8 cellular contexts compared by ENCODE assay signal in the genomic region with DNA sequence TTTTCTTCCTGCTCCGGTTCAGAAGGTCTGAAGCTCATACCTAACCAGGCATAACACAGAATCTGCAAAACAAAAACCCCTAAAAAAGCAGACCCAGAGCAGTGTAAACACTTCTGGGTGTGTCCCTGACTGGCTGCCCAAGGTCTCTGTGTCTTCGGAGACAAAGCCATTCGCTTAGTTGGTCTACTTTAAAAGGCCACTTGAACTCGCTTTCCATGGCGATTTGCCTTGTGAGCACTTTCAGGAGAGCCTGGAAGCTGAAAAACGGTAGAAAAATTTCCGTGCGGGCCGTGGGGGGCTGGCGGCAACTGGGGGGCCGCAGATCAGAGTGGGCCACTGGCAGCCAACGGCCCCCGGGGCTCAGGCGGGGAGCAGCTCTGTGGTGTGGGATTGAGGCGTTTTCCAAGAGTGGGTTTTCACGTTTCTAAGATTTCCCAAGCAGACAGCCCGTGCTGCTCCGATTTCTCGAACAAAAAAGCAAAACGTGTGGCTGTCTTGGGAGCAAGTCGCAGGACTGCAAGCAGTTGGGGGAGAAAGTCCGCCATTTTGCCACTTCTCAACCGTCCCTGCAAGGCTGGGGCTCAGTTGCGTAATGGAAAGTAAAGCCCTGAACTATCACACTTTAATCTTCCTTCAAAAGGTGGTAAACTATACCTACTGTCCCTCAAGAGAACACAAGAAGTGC. TPM values are rescaled to one million over a fixed set of nuclear protein-coding genes. Genes with fewer than 3 reads are reported as not detected.
DNase-seq lines count a peak whose midpoint lies in the region; ATAC-seq and TF ChIP-seq lines count a peak whose summit lies in the region.

No MANE protein-coding gene starts in this region.

- H3K9me3 Mint-ChIP-seq in activated naive CD4-positive, alpha-beta T cell treated with anti-CD3 and anti-CD28 coated beads for 36 hours: no peaks in the 10 kb centered on the region

- peaks cover 31% of the 10 kb centered on the region for H3K4me1 Mint-ChIP-seq in activated naive CD4-positive, alpha-beta T cell treated with anti-CD3 and anti-CD28 coated beads for 36 hours (ENCODE audit: low read depth)

- intact Hi-C loops in Panc1 (cut with micrococcal nuclease; ENCODE audit: unreplicated experiment) (no loop called here), gastrocnemius medialis (cut with DNase I; ENCODE audit: low total_unique reads) (no loop called here)
- intact Hi-C loops in activated naive CD4-positive, alpha-beta T cell treated with anti-CD3 and anti-CD28 coated beads for 36 hours (cut with micrococcal nuclease): loop anchor here (5.0 to 10.0 kb wide), 2 partner anchors 633 to 721 kb away; a partner anchor contains a TSS

- DNase-seq in AG04450 (ENCODE audit: low read depth, low spot score): no peak
- DNase-seq in H7: no peak
- DNase-seq in Panc1 (ENCODE audit: low read depth, low spot score): no peak
- DNase-seq in activated naive CD4-positive, alpha-beta T cell treated with anti-CD3 and anti-CD28 coated beads for 36 hours: peak; percentile 78
- DNase-seq in right atrium auricular region (ENCODE audit: low spot score): peak; percentile 68
- peak in 1 of 2 donors; percentile 58 for DNase-seq in gastrocnemius medialis

- CTCF ChIA-PET in AG04450 (lab: Charles Lee): interaction anchor here (0.8 to 4.5 kb wide), 8 partner anchors 9 to 82 kb away, joined by 3 to 18 read pairs (median 6); no protein-coding TSS in a partner anchor
- CTCF ChIA-PET in Panc1 (lab: Charles Lee): interaction anchor here (0.6 to 1.4 kb wide), 5 partner anchors 10 to 32 kb away, joined by 3 to 6 read pairs (median 4); no protein-coding TSS in a partner anchor
- CTCF ChIA-PET in activated naive CD4-positive, alpha-beta T cell treated with anti-CD3 and anti-CD28 coated beads for 36 hours (lab: Charles Lee): interaction anchor here (0.8 to 17.7 kb wide), 8 partner anchors 10 to 78 kb away, joined by 3 to 359 read pairs (median 6); a partner anchor contains a TSS

- H3K9me3 ChIP-seq in AG04450 (ENCODE audit: control insufficient read depth, insufficient read depth, low read length): no peaks in the 10 kb centered on the region; the same call in 1 of the 2 replicates
- H3K9me3 ChIP-seq in Panc1 (ENCODE audit: control insufficient read depth, insufficient read depth, low read depth, low read length): no peaks in the 10 kb centered on the region
- no peaks in the 10 kb centered on the region for H3K9me3 ChIP-seq in right atrium auricular region
- H3K9me3 ChIP-seq in gastrocnemius medialis: no peaks in the 10 kb centered on the region

- in situ Hi-C loops in Panc1 (cut with HindIII; ENCODE audit: low pct_unique_long_range_greater_than_20kb, low sequenced_read_pairs): loop anchor here (5.0 kb wide), 1 partner anchor 76 kb away; a partner anchor contains a TSS
- in situ Hi-C loops in gastrocnemius medialis (cut with MboI; ENCODE audit: low sequenced_read_pairs in 4 of 4): no loop called here

- H3K4me3 Mint-ChIP-seq in activated naive CD4-positive, alpha-beta T cell treated with anti-CD3 and anti-CD28 coated beads for 36 hours: no peak overlapping the region

- BruUV-seq in Panc1 (replicated peaks; lab: Mats Ljungman, UMichigan): no TSS peak

- no peaks in the 10 kb centered on the region for H3K27me3 ChIP-seq in AG04450 (ENCODE audit: control insufficient read depth, insufficient read depth, low read length)
- no peaks in the 10 kb centered on the region for H3K27me3 ChIP-seq in H7 (ENCODE audit: control insufficient read depth, insufficient read depth, low read length)
- H3K27me3 ChIP-seq in Panc1 (ENCODE audit: control insufficient read depth, insufficient read depth, low read length): no peaks in the 10 kb centered on the region
- no peaks in the 10 kb centered on the region for H3K27me3 ChIP-seq in right atrium auricular region
- no peaks in the 10 kb centered on the region for H3K27me3 ChIP-seq in gastrocnemius medialis

- H3K36me3 Mint-ChIP-seq in activated naive CD4-positive, alpha-beta T cell treated with anti-CD3 and anti-CD28 coated beads for 36 hours (ENCODE audit: low read depth): peaks cover 3% of the 10 kb centered on the region

- TF ChIP-seq CTCF in AG04450 (IDR thresholded peaks at IDR 0.05; ENCODE audit: low read depth, low read length): no peak
- no peak for TF ChIP-seq CTCF in Panc1 (IDR thresholded peaks at IDR 0.05)
- no peak for TF ChIP-seq CTCF in right atrium auricular region (IDR thresholded peaks at IDR 0.05)
- TF ChIP-seq CTCF in gastrocnemius medialis (IDR thresholded peaks at IDR 0.05 in 4 of 5, conservative IDR thresholded peaks at IDR 0.05 in 1 of 5): no peak

- H3K36me3 ChIP-seq in H7 (replicated peaks; ENCODE audit: control insufficient read depth, insufficient read depth, low read length): peaks cover 25% of the 10 kb centered on the region
- H3K36me3 ChIP-seq in Panc1 (ENCODE audit: control insufficient read depth, insufficient read depth, low read length): peaks cover 37% of the 10 kb centered on the region
- peaks cover 30% of the 10 kb centered on the region for H3K36me3 ChIP-seq in right atrium auricular region
- peaks cover 9 to 34% of the 10 kb centered on the region in 2 donors for H3K36me3 ChIP-seq in gastrocnemius medialis

- H3K4me3 ChIP-seq in AG04450 (ENCODE audit: low read depth, low read length) (peak overlapping the region; percentile 97), H7 (ENCODE audit: insufficient read depth, low read depth, low read length) (peak overlapping the region; percentile 79), Panc1 (ENCODE audit: low read depth in 2 of 2, low read length in 2 of 2) (peak overlapping the region; percentile 78 to 99), right atrium auricular region (peak overlapping the region; percentile 75 to 79), gastrocnemius medialis (peak overlapping the region; percentile 81 to 93 (median 91))

- peak overlapping the region; percentile 98 for H3K27ac ChIP-seq in AG04450 (ENCODE audit: low read depth, low read length)
- peak overlapping the region; percentile 100 for H3K27ac ChIP-seq in Panc1 (ENCODE audit: low read length)
- peak overlapping the region; percentile 97 to 100 for H3K27ac ChIP-seq in right atrium auricular region
- H3K27ac ChIP-seq in gastrocnemius medialis: peak overlapping the region; percentile 91 to 99 (median 94)

- no peak for ATAC-seq in Panc1
- peak; percentile 21 to 22 for ATAC-seq in gastrocnemius medialis
- ATAC-seq in HG03354 (IDR thresholded peaks at IDR 0.05; ENCODE audit: poor library complexity, severe bottlenecking, unreplicated experiment): no peak
- no peak for ATAC-seq in GM21447 (IDR thresholded peaks at IDR 0.05; ENCODE audit: unreplicated experiment)

- no peak for TF ChIP-seq POLR2A in gastrocnemius medialis (IDR thresholded peaks at IDR 0.05)

- H3K27ac Mint-ChIP-seq in activated naive CD4-positive, alpha-beta T cell treated with anti-CD3 and anti-CD28 coated beads for 36 hours: no peak overlapping the region

- no peaks in the 10 kb centered on the region for H3K27me3 Mint-ChIP-seq in activated naive CD4-positive, alpha-beta T cell treated with anti-CD3 and anti-CD28 coated beads for 36 hours (ENCODE audit: low read depth)

- POLR2A ChIA-PET in AG04450 (lab: Yijun Ruan, JAX): interaction anchor here (0.6 to 21.9 kb wide), 22 partner anchors 9 to 819 kb away, joined by 3 to 999 read pairs (median 11); a partner anchor contains a TSS
- POLR2A ChIA-PET in Panc1 (lab: Charles Lee): interaction anchor here (0.6 to 15.9 kb wide), 20 partner anchors 9 to 1669 kb away, joined by 3 to 818 read pairs (median 8); a partner anchor contains a TSS

- H3K4me1 ChIP-seq in Panc1 (ENCODE audit: control insufficient read depth, insufficient read depth, low read length): peaks cover 46% of the 10 kb centered on the region
- H3K4me1 ChIP-seq in right atrium auricular region: peaks cover 0 to 40% of the 10 kb centered on the region in 2 donors
- H3K4me1 ChIP-seq in gastrocnemius medialis: peaks cover 35 to 39% of the 10 kb centered on the region in 2 donors

RNA-seq across cellular contexts. Expression of a gene that starts 0.7 kb away (rescaled TPM):
- 1,149 and 1,465 TPM in 2 replicates for polyA plus RNA-seq in AG04450 (2011; rRNA removed)
- 15,934 and 21,970 TPM in 2 replicates for polyA minus RNA-seq in AG04450 (2011; rRNA and poly(A)+ RNA removed)
- total RNA-seq in H7 (2014; rRNA removed; shearing (Covaris generic)): 456 and 1,088 TPM in 2 replicates
- total RNA-seq in Panc1 (2021; ENCODE audit: unreplicated experiment) (13,645 TPM), right atrium auricular region (1,000 to 10,000 TPM; 2,120 to 2,577 TPM), gastrocnemius medialis (1,000 to 10,000 TPM in 3 of 4 donors, 100 to 1,000 TPM in 1; 874 to 6,745 (median 1,938) TPM)
- 690 TPM for polyA plus RNA-seq in Panc1 (2012; ENCODE audit: insufficient read length)
- over 10,000 TPM; 10,460 to 10,508 TPM for total RNA-seq in activated naive CD4-positive, alpha-beta T cell treated with anti-CD3 and anti-CD28 coated beads for 36 hours

RNA-seq across cellular contexts. Expression of a gene that starts 26.7 kb away (rescaled TPM):
- 60.9 and 90.0 TPM in 2 replicates for polyA plus RNA-seq in AG04450 (2011; rRNA removed)
- polyA minus RNA-seq in AG04450 (2011; rRNA and poly(A)+ RNA removed): 55.8 and 101 TPM in 2 replicates
- 70.0 and 72.3 TPM in 2 replicates for total RNA-seq in H7 (2014; rRNA removed; shearing (Covaris generic))
- total RNA-seq in Panc1 (2021; ENCODE audit: unreplicated experiment) (117 TPM), right atrium auricular region (10 to 100 TPM; 71.8 to 89.7 TPM), gastrocnemius medialis (100 to 1,000 TPM; 120 to 162 (median 133) TPM)
- polyA plus RNA-seq in Panc1 (2012; ENCODE audit: insufficient read length): 172 TPM
- total RNA-seq in activated naive CD4-positive, alpha-beta T cell treated with anti-CD3 and anti-CD28 coated beads for 36 hours: 10 to 100 TPM; 57.9 to 58.3 TPM

RNA-seq across cellular contexts. Expression of a gene that starts 60.0 kb away (rescaled TPM):
- 25.3 and 49.2 TPM in 2 replicates for polyA plus RNA-seq in AG04450 (2011; rRNA removed)
- 17.7 and 25.7 TPM in 2 replicates for polyA minus RNA-seq in AG04450 (2011; rRNA and poly(A)+ RNA removed)
- 3.9 and 5.7 TPM in 2 replicates for total RNA-seq in H7 (2014; rRNA removed; shearing (Covaris generic))
- total RNA-seq in Panc1 (2021; ENCODE audit: unreplicated experiment) (133 TPM), right atrium auricular region (100 to 1,000 TPM; 114 to 161 TPM), gastrocnemius medialis (10 to 100 TPM; 18.5 to 56.6 (median 35.6) TPM)
- polyA plus RNA-seq in Panc1 (2012; ENCODE audit: insufficient read length): 275 TPM
- 10 to 100 TPM; 39.7 to 45.7 TPM for total RNA-seq in activated naive CD4-positive, alpha-beta T cell treated with anti-CD3 and anti-CD28 coated beads for 36 hours

Comparison
In these comparisons a context has a peak if more than half of its experiments do, and no peak if none do; other contexts are left out.
1. DNase-seq: peak in activated naive CD4-positive, alpha-beta T cell treated with anti-CD3 and anti-CD28 coated beads for 36 hours (single experiment) and right atrium auricular region (single experiment); none in AG04450 (single experiment), H7 (single experiment) and Panc1 (single experiment).
2. ATAC-seq: peak in gastrocnemius medialis (2 of 2); none in Panc1 (single experiment), HG03354 (single experiment) and GM21447 (single experiment).
3. Peak in every context shown above with its lines, with median percentiles within 50 percentile points of each other: H3K27ac ChIP-seq and H3K4me3 ChIP-seq.